17 cellular contexts compared by ENCODE assay signal in the genomic region with DNA sequence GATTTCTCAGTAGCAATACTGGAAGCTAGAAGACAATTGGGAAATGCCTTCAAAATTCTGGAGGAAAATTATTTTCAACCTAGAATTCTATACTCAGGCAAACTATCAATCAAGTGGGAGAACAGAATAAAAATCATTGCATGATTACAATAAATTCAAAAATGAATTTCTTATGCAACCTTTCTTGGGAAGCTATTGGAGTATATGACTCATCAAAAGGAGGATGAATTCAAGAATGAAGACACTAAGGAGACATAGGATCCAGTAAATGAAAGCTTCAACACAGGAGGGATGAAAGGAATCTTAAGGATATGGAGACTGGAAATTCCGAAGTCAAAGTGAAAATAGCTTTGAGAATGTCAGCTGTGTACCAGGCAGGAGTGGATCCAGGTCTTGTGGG.
"Had no signal": no experiment of that assay in that cellular context is flagged by ENCODE, and none has a peak within 500 bp of the region (broad histone marks: within the 10 kb centered on the region; RNA-seq: fewer than 3 reads in every experiment).

No MANE protein-coding gene starts in this region.

- H3K27ac Mint-ChIP-seq: activated CD4-positive, alpha-beta memory T cell treated with anti-CD3 and anti-CD28 coated beads, Interleukin-2, amount 10 ng/mL, durations not matched to agents 7 days and 5 days; activated naive CD8-positive, alpha-beta T cell treated with anti-CD3 and anti-CD28 coated beads, Interleukin-2, amount 10 ng/mL, durations not matched to agents 7 days and 5 days; memory B cell; nephron had no signal

- H3K36me3 ChIP-seq: prostate gland, right lobe of liver, transverse colon had no signal

- H3K27me3 ChIP-seq: right lobe of liver, transverse colon had no signal

- ATAC-seq: right lobe of liver had no signal

- H3K36me3 Mint-ChIP-seq: memory B cell had no signal

- H3K4me3 ChIP-seq: coronary artery, prostate gland, right lobe of liver, transverse colon had no signal

- H3K27ac ChIP-seq: coronary artery, prostate gland, right lobe of liver, transverse colon had no signal

- H3K9me3 Mint-ChIP-seq: activated CD4-positive, alpha-beta memory T cell treated with anti-CD3 and anti-CD28 coated beads, Interleukin-2, amount 10 ng/mL, durations not matched to agents 7 days and 5 days; activated naive CD8-positive, alpha-beta T cell treated with anti-CD3 and anti-CD28 coated beads, Interleukin-2, amount 10 ng/mL, durations not matched to agents 7 days and 5 days; memory B cell; nephron had no signal

- H3K4me3 Mint-ChIP-seq: activated CD4-positive, alpha-beta memory T cell treated with anti-CD3 and anti-CD28 coated beads, Interleukin-2, amount 10 ng/mL, durations not matched to agents 7 days and 5 days; activated naive CD8-positive, alpha-beta T cell treated with anti-CD3 and anti-CD28 coated beads, Interleukin-2, amount 10 ng/mL, durations not matched to agents 7 days and 5 days; memory B cell; nephron had no signal

- DNase-seq: activated CD4-positive, alpha-beta memory T cell treated with anti-CD3 and anti-CD28 coated beads, Interleukin-2, amount 10 ng/mL, durations not matched to agents 7 days and 5 days; activated gamma-delta T cell; activated naive CD8-positive, alpha-beta T cell treated with anti-CD3 and anti-CD28 coated beads, Interleukin-2, amount 10 ng/mL, durations not matched to agents 7 days and 5 days; activated T-cell treated with anti-CD3 and anti-CD28 coated beads, Interleukin-2, amount 50 U/mL, for 48 hours; caudate nucleus; effector CD4-positive, alpha-beta T cell; occipital lobe; right lobe of liver; stimulated activated CD4-positive, alpha-beta T cell treated with anti-CD3 and anti-CD28 coated beads, Interleukin-2, amount 100 ng/mL, for 24 hours; stimulated activated naive CD4-positive, alpha-beta T cell; substantia nigra; T1000; transverse colon had no signal

- H3K9me3 ChIP-seq: prostate gland, right lobe of liver, transverse colon had no signal

- H3K4me1 ChIP-seq: prostate gland had no signal

- H3K27me3 Mint-ChIP-seq: memory B cell had no signal
